ENCODE assay signal across 12 cellular contexts in the genomic region with DNA sequence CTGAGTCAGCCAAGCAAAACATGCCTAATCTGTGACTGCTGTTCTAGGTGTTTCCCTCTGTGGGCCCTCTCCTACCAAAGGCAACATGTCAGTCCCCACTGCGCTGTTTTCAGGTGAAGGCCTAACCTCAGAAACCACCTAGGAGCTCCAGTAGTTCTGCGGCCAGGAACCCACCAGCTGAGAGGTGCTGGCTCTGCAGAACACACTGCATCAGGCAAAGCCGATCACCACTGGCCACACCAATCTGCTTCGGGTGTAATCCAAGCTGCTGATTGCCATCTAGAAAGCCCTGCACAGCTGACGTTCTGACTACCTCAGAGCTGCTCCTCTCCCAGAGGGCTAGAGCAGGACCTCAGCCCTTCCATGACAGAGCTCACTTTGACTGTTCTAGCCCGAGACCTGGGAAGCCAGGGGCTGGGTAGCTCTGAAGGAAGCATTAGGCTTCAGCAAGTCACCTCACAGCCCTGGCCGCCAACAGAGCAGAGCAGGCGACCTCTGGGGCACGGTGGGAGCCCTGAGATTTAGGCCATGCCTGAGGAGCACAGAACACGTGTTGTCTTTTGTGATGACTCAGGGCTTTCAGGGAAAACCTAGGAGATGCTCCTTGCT. TPM values are rescaled to one million over a fixed set of nuclear protein-coding genes. Genes with fewer than 3 reads are reported as not detected.
DNase-seq lines count a peak whose midpoint lies in the region; ATAC-seq, FAIRE-seq and TF ChIP-seq lines count a peak whose summit lies in the region.
"Had no signal": no experiment of that assay in that cellular context is flagged by ENCODE, and none has a peak within 500 bp of the region (broad histone marks: within the 10 kb centered on the region; RNA-seq: fewer than 3 reads in every experiment).

No MANE protein-coding gene starts in this region.

- H3K9me3 Mint-ChIP-seq in activated T-helper 2 cell treated with anti-CD3 and anti-CD28 coated beads, Interferon-gamma antibody, Interleukin-2, Interleukin-4, amounts not matched to agents 10 μg/mL and 5 μg/mL and 100 μg/mL, durations not matched to agents 14 hours and 24 hours and 36 hours = no peaks in the 10 kb centered on the region

- peaks cover 68% of the 10 kb centered on the region for H3K4me1 Mint-ChIP-seq in activated T-helper 2 cell treated with anti-CD3 and anti-CD28 coated beads, Interferon-gamma antibody, Interleukin-2, Interleukin-4, amounts not matched to agents 10 μg/mL and 5 μg/mL and 100 μg/mL, durations not matched to agents 14 hours and 24 hours and 36 hours (ENCODE audit: low read depth)

- TF ChIP-seq RAD21 in HepG2 (CRISPR knock-in tag; IDR thresholded peaks at IDR 0.05) = no peak

- no peaks in the 10 kb centered on the region for H3K27me3 Mint-ChIP-seq in activated T-helper 2 cell treated with anti-CD3 and anti-CD28 coated beads, Interferon-gamma antibody, Interleukin-2, Interleukin-4, amounts not matched to agents 10 μg/mL and 5 μg/mL and 100 μg/mL, durations not matched to agents 14 hours and 24 hours and 36 hours (ENCODE audit: low read depth)

- ATAC-seq in HepG2 (no peak), HG02870 (IDR thresholded peaks at IDR 0.05; ENCODE audit: unreplicated experiment) (no peak), HG02981 (IDR thresholded peaks at IDR 0.05; ENCODE audit: unreplicated experiment) (no peak)
- ATAC-seq: right cardiac atrium had no signal

- no peak overlapping the region for H3K27ac ChIP-seq in HepG2 (ENCODE audit: extremely low read length, insufficient read depth, low read length)

- no peaks in the 10 kb centered on the region for H3K9me3 ChIP-seq in HepG2 (ENCODE audit: low read length)

- BruUV-seq in HepG2 (replicated peaks; lab: Mats Ljungman, UMichigan) = no TSS peak

- H3K36me3 Mint-ChIP-seq in activated T-helper 2 cell treated with anti-CD3 and anti-CD28 coated beads, Interferon-gamma antibody, Interleukin-2, Interleukin-4, amounts not matched to agents 10 μg/mL and 5 μg/mL and 100 μg/mL, durations not matched to agents 14 hours and 24 hours and 36 hours (ENCODE audit: low read depth) = peaks cover 47% of the 10 kb centered on the region

- H3K9ac ChIP-seq in HepG2 (ENCODE audit: insufficient read depth, low read depth, low read length) = no peak overlapping the region

- FAIRE-seq in HepG2 (lab: Jason Lieb, UNC) = no peak

- H2AFZ ChIP-seq in HepG2 (ENCODE audit: low read length) = no peak overlapping the region

- no peak for TF ChIP-seq CTCF in HepG2 (CRISPR knock-in tag; IDR thresholded peaks at IDR 0.05)

- no peak overlapping the region for H3K4me3 ChIP-seq in HepG2 (replicated peaks in 1 of 3; ENCODE audit: insufficient read depth in 1 of 3, low read depth in 2 of 3, low read length in 3 of 3)

- DNase-seq in stimulated activated naive CD4-positive, alpha-beta T cell treated with Interleukin-2 at 50 U/mL for 16 hours (lab: John Stamatoyannopoulos, UW) = peak; percentile 29
- DNase-seq in stimulated activated naive CD4-positive, alpha-beta T cell (lab: John Stamatoyannopoulos, UW) = no peak
- peak; percentile 53 for DNase-seq in activated T-helper 2 cell treated with anti-CD3 and anti-CD28 coated beads, Interferon-gamma antibody, Interleukin-2, Interleukin-4, amounts not matched to agents 10 μg/mL and 5 μg/mL and 100 μg/mL, durations not matched to agents 14 hours and 24 hours and 36 hours (ENCODE audit: low spot score)
- DNase-seq in HepG2 (ENCODE audit: low spot score) (no peak), retina (no peak), NCI-H1694 treated with DMSO at 0.1 percent for 48 hours (lab: John Stamatoyannopoulos, UW) (no peak)
- DNase-seq: AML-193, mesendoderm, NCI-H2029 treated with DMSO at 0.1 percent for 48 hours, right cardiac atrium had no signal

- H3K27ac Mint-ChIP-seq in activated T-helper 2 cell treated with anti-CD3 and anti-CD28 coated beads, Interferon-gamma antibody, Interleukin-2, Interleukin-4, amounts not matched to agents 10 μg/mL and 5 μg/mL and 100 μg/mL, durations not matched to agents 14 hours and 24 hours and 36 hours = peak overlapping the region; percentile 74

- H3K79me2 ChIP-seq in HepG2 (ENCODE audit: insufficient read depth, low read length) = no peaks in the 10 kb centered on the region

- no peak overlapping the region for H3K4me3 Mint-ChIP-seq in activated T-helper 2 cell treated with anti-CD3 and anti-CD28 coated beads, Interferon-gamma antibody, Interleukin-2, Interleukin-4, amounts not matched to agents 10 μg/mL and 5 μg/mL and 100 μg/mL, durations not matched to agents 14 hours and 24 hours and 36 hours (ENCODE audit: low read depth)

- POLR2A ChIA-PET in HepG2 (lab: Yijun Ruan, JAX) = no interaction called here

- intact Hi-C loops in activated T-helper 2 cell treated with anti-CD3 and anti-CD28 coated beads, Interferon-gamma antibody, Interleukin-2, Interleukin-4, amounts not matched to agents 10 μg/mL and 5 μg/mL and 100 μg/mL, durations not matched to agents 14 hours and 24 hours and 36 hours (cut with micrococcal nuclease) = no loop called here
- intact Hi-C loops in HepG2 (cut with micrococcal nuclease; ENCODE audit: unreplicated experiment) = no loop called here

- H3K4me1 ChIP-seq in HepG2 (ENCODE audit: insufficient read depth, low read length) = peaks cover 19% of the 10 kb centered on the region

- no peaks in the 10 kb centered on the region for H4K20me1 ChIP-seq in HepG2 (ENCODE audit: insufficient read depth, low read length)

- TF ChIP-seq POLR2A in HepG2 (IDR thresholded peaks at IDR 0.05; ENCODE audit: insufficient read depth in 1 of 2, low read depth in 2 of 2, low read length in 2 of 2) = no peak

- no peaks in the 10 kb centered on the region for H3K27me3 ChIP-seq in HepG2 (ENCODE audit: control insufficient read depth in 1 of 2, insufficient read depth in 2 of 2, low read length in 2 of 2)

- in situ Hi-C loops in HepG2 (cut with HindIII; ENCODE audit: extremely low pct_ligation_motif_present, low pct_unique_long_range_greater_than_20kb) = no loop called here

- TF ChIP-seq EP300 in HepG2 (IDR thresholded peaks at IDR 0.05; ENCODE audit: low read depth in 2 of 2, low read length in 2 of 2) (no peak), HepG2 (CRISPR knock-in tag; IDR thresholded peaks at IDR 0.05; ENCODE audit: borderline replicate concordance) (no peak)

- H3K36me3 ChIP-seq in HepG2 (replicated peaks in 1 of 2; ENCODE audit: control insufficient read depth in 1 of 2, insufficient read depth in 2 of 2, low read length in 2 of 2) = peaks cover 9 to 52% of the 10 kb centered on the region in 2 experiments

- CTCF ChIA-PET in HepG2 (lab: Yijun Ruan, JAX; ENCODE audit: low intra/inter-chr PET ratio, low total read pairs) = no interaction called here

- 100% methylated on average over 5 of the region's 10 CpGs for WGBS in HepG2 (ENCODE audit: low lambda C conversion rate)

- no peak overlapping the region for H3K4me2 ChIP-seq in HepG2 (ENCODE audit: low read depth, low read length)

RNA-seq across cellular contexts. Expression of a gene that starts 14.8 kb away (rescaled TPM):
- total RNA-seq in activated T-helper 2 cell treated with anti-CD3 and anti-CD28 coated beads, Interferon-gamma antibody, Interleukin-2, Interleukin-4, amounts not matched to agents 10 μg/mL and 5 μg/mL and 100 μg/mL, durations not matched to agents 14 hours and 24 hours and 36 hours = 25.8 and 26.4 TPM in 2 replicates
- 13.0 and 15.9 TPM in 2 replicates for total RNA-seq in HepG2 (2016; rRNA removed; fragmentation: Illumina TruSeq; extraction: Trizol)
- total RNA-seq in HepG2 (2016; cell fraction: cytosol; rRNA removed; fragmentation: Illumina TruSeq; extraction: Trizol; ENCODE audit: low read depth) = 4.7 and 5.8 TPM in 2 replicates
- total RNA-seq in HepG2 (2016; cell fraction: insoluble cytoplasmic fraction; rRNA removed; fragmentation: Illumina TruSeq; extraction: Trizol) = 10.6 and 15.6 TPM in 2 replicates
- total RNA-seq in HepG2 (2016; cell fraction: membrane; rRNA removed; fragmentation: Illumina TruSeq; extraction: Trizol) = 10.3 and 11.5 TPM in 2 replicates
- total RNA-seq in HepG2 (2016; cell fraction: nucleus; rRNA removed; fragmentation: Illumina TruSeq; extraction: Trizol) = 16.8 and 19.6 TPM in 2 replicates
- 18.8 and 19.3 TPM in 2 replicates for polyA plus RNA-seq in HepG2 (2011; rRNA removed)
- polyA plus RNA-seq in HepG2 (2011; cell fraction: cytosol; rRNA removed) = 15.0 and 15.2 TPM in 2 replicates
- polyA plus RNA-seq in HepG2 (2011; cell fraction: nucleus; rRNA removed) = 53.3 and 57.3 TPM in 2 replicates
- polyA plus RNA-seq in HepG2 (2012) = 10.4 and 10.5 TPM in 2 replicates
- polyA plus RNA-seq in HepG2 (2016; cell fraction: cytosol; fragmentation: Illumina TruSeq; extraction: Trizol; ENCODE audit: low read depth) = 4.0 TPM in 2 replicates
- polyA plus RNA-seq in HepG2 (2016; cell fraction: insoluble cytoplasmic fraction; fragmentation: Illumina TruSeq; extraction: Trizol; ENCODE audit: low read depth) = 9.8 and 10.5 TPM in 2 replicates
- 5.7 and 6.7 TPM in 2 replicates for polyA plus RNA-seq in HepG2 (2016; cell fraction: membrane; fragmentation: Illumina TruSeq; extraction: Trizol; ENCODE audit: low read depth)
- polyA plus RNA-seq in HepG2 (2016; cell fraction: nucleus; fragmentation: Illumina TruSeq; extraction: Trizol; ENCODE audit: insufficient read depth, low read depth) = 46.0 and 46.5 TPM in 2 replicates
- 17.4 and 41.1 TPM in 2 replicates for polyA minus RNA-seq in HepG2 (2011; rRNA and poly(A)+ RNA removed; ENCODE audit: low replicate concordance)
- 7.7 and 8.2 TPM in 2 replicates for polyA minus RNA-seq in HepG2 (2011; cell fraction: cytosol; rRNA and poly(A)+ RNA removed)
- 17.5 and 19.6 TPM in 2 replicates for polyA minus RNA-seq in HepG2 (2011; cell fraction: nucleus; rRNA and poly(A)+ RNA removed)

RNA-seq across cellular contexts. Expression of a gene that starts 48.1 kb away (rescaled TPM):
- total RNA-seq in activated T-helper 2 cell treated with anti-CD3 and anti-CD28 coated beads, Interferon-gamma antibody, Interleukin-2, Interleukin-4, amounts not matched to agents 10 μg/mL and 5 μg/mL and 100 μg/mL, durations not matched to agents 14 hours and 24 hours and 36 hours = 46.5 and 46.9 TPM in 2 replicates
- 5.6 and 10.7 TPM in 2 replicates for total RNA-seq in HepG2 (2016; rRNA removed; fragmentation: Illumina TruSeq; extraction: Trizol)
- 16.0 and 17.7 TPM in 2 replicates for total RNA-seq in HepG2 (2016; cell fraction: cytosol; rRNA removed; fragmentation: Illumina TruSeq; extraction: Trizol; ENCODE audit: low read depth)
- total RNA-seq in HepG2 (2016; cell fraction: insoluble cytoplasmic fraction; rRNA removed; fragmentation: Illumina TruSeq; extraction: Trizol) = 5.8 and 12.0 TPM in 2 replicates
- 14.8 and 15.7 TPM in 2 replicates for total RNA-seq in HepG2 (2016; cell fraction: membrane; rRNA removed; fragmentation: Illumina TruSeq; extraction: Trizol)
- total RNA-seq in HepG2 (2016; cell fraction: nucleus; rRNA removed; fragmentation: Illumina TruSeq; extraction: Trizol) = 12.9 and 13.7 TPM in 2 replicates
- polyA plus RNA-seq in HepG2 (2011; rRNA removed) = 25.5 and 30.1 TPM in 2 replicates
- 15.0 and 15.4 TPM in 2 replicates for polyA plus RNA-seq in HepG2 (2011; cell fraction: cytosol; rRNA removed)
- 56.8 and 69.5 TPM in 2 replicates for polyA plus RNA-seq in HepG2 (2011; cell fraction: nucleus; rRNA removed)
- 12.6 and 13.9 TPM in 2 replicates for polyA plus RNA-seq in HepG2 (2012)
- 16.0 and 16.1 TPM in 2 replicates for polyA plus RNA-seq in HepG2 (2016; cell fraction: cytosol; fragmentation: Illumina TruSeq; extraction: Trizol; ENCODE audit: low read depth)
- 6.2 and 6.4 TPM in 2 replicates for polyA plus RNA-seq in HepG2 (2016; cell fraction: insoluble cytoplasmic fraction; fragmentation: Illumina TruSeq; extraction: Trizol; ENCODE audit: low read depth)
- 9.1 and 12.0 TPM in 2 replicates for polyA plus RNA-seq in HepG2 (2016; cell fraction: membrane; fragmentation: Illumina TruSeq; extraction: Trizol; ENCODE audit: low read depth)
- polyA plus RNA-seq in HepG2 (2016; cell fraction: nucleus; fragmentation: Illumina TruSeq; extraction: Trizol; ENCODE audit: insufficient read depth, low read depth) = 24.6 and 30.8 TPM in 2 replicates
- polyA minus RNA-seq in HepG2 (2011; rRNA and poly(A)+ RNA removed; ENCODE audit: low replicate concordance) = 20.2 and 41.2 TPM in 2 replicates
- 10.4 and 10.5 TPM in 2 replicates for polyA minus RNA-seq in HepG2 (2011; cell fraction: cytosol; rRNA and poly(A)+ RNA removed)
- 55.5 and 70.7 TPM in 2 replicates for polyA minus RNA-seq in HepG2 (2011; cell fraction: nucleus; rRNA and poly(A)+ RNA removed)

RNA-seq across cellular contexts. Expression of a gene that starts 51.4 kb away (rescaled TPM):
- total RNA-seq in activated T-helper 2 cell treated with anti-CD3 and anti-CD28 coated beads, Interferon-gamma antibody, Interleukin-2, Interleukin-4, amounts not matched to agents 10 μg/mL and 5 μg/mL and 100 μg/mL, durations not matched to agents 14 hours and 24 hours and 36 hours = 1.7 and 1.8 TPM in 2 replicates
- total RNA-seq in HepG2 (2016; rRNA removed; fragmentation: Illumina TruSeq; extraction: Trizol) = 4.8 and 11.2 TPM in 2 replicates
- 1.9 and 6.6 TPM in 2 replicates for total RNA-seq in HepG2 (2016; cell fraction: cytosol; rRNA removed; fragmentation: Illumina TruSeq; extraction: Trizol; ENCODE audit: low read depth)
- total RNA-seq in HepG2 (2016; cell fraction: insoluble cytoplasmic fraction; rRNA removed; fragmentation: Illumina TruSeq; extraction: Trizol) = 5.2 and 16.9 TPM in 2 replicates
- total RNA-seq in HepG2 (2016; cell fraction: membrane; rRNA removed; fragmentation: Illumina TruSeq; extraction: Trizol) = 4.7 and 7.7 TPM in 2 replicates
- total RNA-seq in HepG2 (2016; cell fraction: nucleus; rRNA removed; fragmentation: Illumina TruSeq; extraction: Trizol) = 9.1 and 18.5 TPM in 2 replicates
- 0.37 and 0.45 TPM in 2 replicates for polyA plus RNA-seq in HepG2 (2011; rRNA removed)
- polyA plus RNA-seq in HepG2 (2011; cell fraction: cytosol; rRNA removed) = 0.39 and 0.50 TPM in 2 replicates
- 0.51 and 0.62 TPM in 2 replicates for polyA plus RNA-seq in HepG2 (2011; cell fraction: nucleus; rRNA removed)
- polyA plus RNA-seq in HepG2 (2012) = 0.13 and 0.16 TPM in 2 replicates
- 1.0 and 2.5 TPM in 2 replicates for polyA plus RNA-seq in HepG2 (2016; cell fraction: cytosol; fragmentation: Illumina TruSeq; extraction: Trizol; ENCODE audit: low read depth)
- 4.9 and 5.1 TPM in 2 replicates for polyA plus RNA-seq in HepG2 (2016; cell fraction: insoluble cytoplasmic fraction; fragmentation: Illumina TruSeq; extraction: Trizol; ENCODE audit: low read depth)
- polyA plus RNA-seq in HepG2 (2016; cell fraction: membrane; fragmentation: Illumina TruSeq; extraction: Trizol; ENCODE audit: low read depth) = 2.7 and 3.5 TPM in 2 replicates
- polyA plus RNA-seq in HepG2 (2016; cell fraction: nucleus; fragmentation: Illumina TruSeq; extraction: Trizol; ENCODE audit: insufficient read depth, low read depth) = 18.1 and 26.1 TPM in 2 replicates
- polyA minus RNA-seq in HepG2 (2011; rRNA and poly(A)+ RNA removed; ENCODE audit: low replicate concordance) = 0.10 and 5.1 TPM in 2 replicates
- polyA minus RNA-seq in HepG2 (2011; cell fraction: cytosol; rRNA and poly(A)+ RNA removed) = not detected in 2 replicates
- 0.13 TPM in 1 of 2 replicates, not detected in the other for polyA minus RNA-seq in HepG2 (2011; cell fraction: nucleus; rRNA and poly(A)+ RNA removed)

Comparison
In these comparisons a context has a peak if more than half of its experiments do, and no peak if none do; other contexts are left out.
1. DNase-seq: peak in stimulated activated naive CD4-positive, alpha-beta T cell treated with Interleukin-2 at 50 U/mL for 16 hours (single experiment) and activated T-helper 2 cell treated with anti-CD3 and anti-CD28 coated beads, Interferon-gamma antibody, Interleukin-2, Interleukin-4, amounts not matched to agents 10 μg/mL and 5 μg/mL and 100 μg/mL, durations not matched to agents 14 hours and 24 hours and 36 hours (single experiment); none in stimulated activated naive CD4-positive, alpha-beta T cell (0 of 6), HepG2 (single experiment), retina (single experiment) and NCI-H1694 treated with DMSO at 0.1 percent for 48 hours (single experiment).